In genomic region chr1:36256558-36257374, GRCh38 we compare ENCODE assay signal across 16 cellular contexts. TPM values are rescaled to one million over a fixed set of nuclear protein-coding genes. Genes with fewer than 3 reads are reported as not detected.
DNase-seq lines count a peak whose midpoint lies in the region; ATAC-seq and TF ChIP-seq lines count a peak whose summit lies in the region.
"Had no signal": no experiment of that assay in that cellular context is flagged by ENCODE, and none has a peak within 500 bp of the region (broad histone marks: within the 10 kb centered on the region; RNA-seq: fewer than 3 reads in every experiment).

No MANE protein-coding gene starts in this region.

- H3K27ac Mint-ChIP-seq in Caco-2 (ENCODE audit: unreplicated experiment) (peak overlapping the region; percentile 79), IgD-negative memory B cell (peak overlapping the region; percentile 65 to 92 (median 81))
- H3K27ac Mint-ChIP-seq in central memory CD8-positive, alpha-beta T cell (ENCODE audit: low read depth) = peak overlapping the region; percentile 86

- intact Hi-C loops in Caco-2 (cut with micrococcal nuclease; ENCODE audit: unreplicated experiment) = no loop called here

- peak overlapping the region; percentile 73 for H3K27ac ChIP-seq in parathyroid adenoma

- no peaks in the 10 kb centered on the region for H3K9me3 ChIP-seq in Caco-2
- no peaks in the 10 kb centered on the region for H3K9me3 ChIP-seq in parathyroid adenoma (ENCODE audit: control insufficient read depth, low read length)
- H3K9me3 ChIP-seq: stomach had no signal

- H3K4me1 ChIP-seq in Caco-2 (no peaks in the 10 kb centered on the region), parathyroid adenoma (peaks cover 13% of the 10 kb centered on the region)

- no peak overlapping the region for H3K4me2 ChIP-seq in parathyroid adenoma (ENCODE audit: low read length)

- no peak for ATAC-seq in central memory CD8-positive, alpha-beta T cell (replicated peaks; ENCODE audit: extremely low read depth, poor library complexity, severe bottlenecking)
- no peak for ATAC-seq in GM18520 (IDR thresholded peaks at IDR 0.05; ENCODE audit: unreplicated experiment)
- ATAC-seq in HG02885 (IDR thresholded peaks at IDR 0.05; ENCODE audit: poor library complexity, unreplicated experiment) = no peak

- no peaks in the 10 kb centered on the region for H3K9me3 Mint-ChIP-seq in Caco-2 (ENCODE audit: unreplicated experiment)
- H3K9me3 Mint-ChIP-seq in IgD-negative memory B cell = peaks cover 0 to 2% (median 0%) of the 10 kb centered on the region in 3 donors
- no peaks in the 10 kb centered on the region for H3K9me3 Mint-ChIP-seq in central memory CD8-positive, alpha-beta T cell
- H3K9me3 Mint-ChIP-seq: activated CD4-positive, alpha-beta T cell treated with anti-CD3 and anti-CD28 coated beads, Interleukin-2, amount 10 ng/mL, durations not matched to agents 7 days and 5 days; CD8-positive, alpha-beta memory T cell had no signal

- no peak overlapping the region for H3K4me3 ChIP-seq in Caco-2 (ENCODE audit: low read depth, low read length)
- no peak overlapping the region for H3K4me3 ChIP-seq in parathyroid adenoma (ENCODE audit: low read depth, low read length)
- H3K4me3 ChIP-seq: stomach had no signal

- H3K4me1 Mint-ChIP-seq in Caco-2 (ENCODE audit: low read depth, unreplicated experiment) = peaks cover 22% of the 10 kb centered on the region
- peaks cover 32 to 54% (median 44%) of the 10 kb centered on the region in 3 donors for H3K4me1 Mint-ChIP-seq in IgD-negative memory B cell
- H3K4me1 Mint-ChIP-seq in central memory CD8-positive, alpha-beta T cell = peaks cover 43% of the 10 kb centered on the region

- BruUV-seq in Caco-2 (replicated peaks; lab: Mats Ljungman, UMichigan) = no TSS peak

- DNase-seq in Caco-2 (no peak), NCI-H1417 (lab: John Stamatoyannopoulos, UW) (no peak), amniotic stem cell (lab: John Stamatoyannopoulos, UW) (no peak)
- no peak for DNase-seq in central memory CD8-positive, alpha-beta T cell (ENCODE audit: low spot score in 2 of 2)
- DNase-seq: activated CD4-positive, alpha-beta T cell treated with anti-CD3 and anti-CD28 coated beads, Interleukin-2, amount 10 ng/mL, durations not matched to agents 7 days and 5 days; activated gamma-delta T cell treated with Interleukin-2 at 50 U/mL for 16 hours; CD8-positive, alpha-beta memory T cell; midbrain; NCI-H2107; retina; stimulated activated CD4-positive, alpha-beta T cell treated with anti-CD3 and anti-CD28 coated beads, Interleukin-4, amount 100 ng/mL, for 24 hours; stomach had no signal

- CTCF ChIA-PET in Caco-2 (lab: Charles Lee) = no interaction called here

- H3K27me3 Mint-ChIP-seq in Caco-2 (ENCODE audit: insufficient read depth, unreplicated experiment) (no peaks in the 10 kb centered on the region), IgD-negative memory B cell (no peaks in the 10 kb centered on the region)
- no peaks in the 10 kb centered on the region for H3K27me3 Mint-ChIP-seq in central memory CD8-positive, alpha-beta T cell
- H3K27me3 Mint-ChIP-seq: activated CD4-positive, alpha-beta T cell treated with anti-CD3 and anti-CD28 coated beads, Interleukin-2, amount 10 ng/mL, durations not matched to agents 7 days and 5 days; CD8-positive, alpha-beta memory T cell had no signal

- H3K36me3 Mint-ChIP-seq in Caco-2 (ENCODE audit: insufficient read depth, unreplicated experiment) = peaks cover 35% of the 10 kb centered on the region
- H3K36me3 Mint-ChIP-seq in IgD-negative memory B cell = peaks cover 2% of the 10 kb centered on the region
- peaks cover 26% of the 10 kb centered on the region for H3K36me3 Mint-ChIP-seq in central memory CD8-positive, alpha-beta T cell (ENCODE audit: insufficient read depth)

- no peaks in the 10 kb centered on the region for H3K36me3 ChIP-seq in Caco-2 (ENCODE audit: control insufficient read depth, insufficient read depth, low read length)
- no peaks in the 10 kb centered on the region for H3K36me3 ChIP-seq in parathyroid adenoma (ENCODE audit: control insufficient read depth, insufficient read depth, low read length)

- H3K4me3 Mint-ChIP-seq in Caco-2 (ENCODE audit: unreplicated experiment) (no peak overlapping the region), IgD-negative memory B cell (peak overlapping the region in 2 of 4 donors; percentile 43 to 81)
- no peak overlapping the region for H3K4me3 Mint-ChIP-seq in central memory CD8-positive, alpha-beta T cell
- H3K4me3 Mint-ChIP-seq: activated CD4-positive, alpha-beta T cell treated with anti-CD3 and anti-CD28 coated beads, Interleukin-2, amount 10 ng/mL, durations not matched to agents 7 days and 5 days had no signal

- no peak for TF ChIP-seq CTCF in Caco-2 (IDR thresholded peaks at IDR 0.05; ENCODE audit: insufficient read depth in 1 of 2, low read depth in 1 of 2, low read length in 1 of 2, severe bottlenecking in 1 of 2, unreplicated experiment in 1 of 2)
- no peak for TF ChIP-seq CTCF in parathyroid adenoma (IDR thresholded peaks at IDR 0.05)

- POLR2A ChIA-PET in Caco-2 (lab: Charles Lee) = no interaction called here

- H2AFZ ChIP-seq in parathyroid adenoma = no peak overlapping the region

- peaks cover 24% of the 10 kb centered on the region for H3K79me2 ChIP-seq in parathyroid adenoma

- no peak overlapping the region for H3K9ac ChIP-seq in parathyroid adenoma

- H3K27me3 ChIP-seq in Caco-2 (replicated peaks; ENCODE audit: control insufficient read depth, insufficient read depth, low read length) (no peaks in the 10 kb centered on the region), parathyroid adenoma (ENCODE audit: control insufficient read depth, insufficient read depth, low read length) (no peaks in the 10 kb centered on the region)
- H3K27me3 ChIP-seq: stomach had no signal

RNA-seq across cellular contexts. Expression of gene THRAP3, which starts 32.5 kb away (rescaled TPM):
- total RNA-seq in Caco-2 (2022) = 86.8 and 89.1 TPM in 2 replicates
- 97.9 TPM for polyA plus RNA-seq in IgD-negative memory B cell

RNA-seq across cellular contexts. Expression of gene SH3D21, which starts 49.4 kb away (rescaled TPM):
- total RNA-seq in Caco-2 (2022) = 12.1 and 12.4 TPM in 2 replicates
- 0.46 TPM for polyA plus RNA-seq in IgD-negative memory B cell
- polyA plus RNA-seq: CD8-positive, alpha-beta memory T cell had no signal
